ENCODE assay signal across 18 cellular contexts in the genomic region with DNA sequence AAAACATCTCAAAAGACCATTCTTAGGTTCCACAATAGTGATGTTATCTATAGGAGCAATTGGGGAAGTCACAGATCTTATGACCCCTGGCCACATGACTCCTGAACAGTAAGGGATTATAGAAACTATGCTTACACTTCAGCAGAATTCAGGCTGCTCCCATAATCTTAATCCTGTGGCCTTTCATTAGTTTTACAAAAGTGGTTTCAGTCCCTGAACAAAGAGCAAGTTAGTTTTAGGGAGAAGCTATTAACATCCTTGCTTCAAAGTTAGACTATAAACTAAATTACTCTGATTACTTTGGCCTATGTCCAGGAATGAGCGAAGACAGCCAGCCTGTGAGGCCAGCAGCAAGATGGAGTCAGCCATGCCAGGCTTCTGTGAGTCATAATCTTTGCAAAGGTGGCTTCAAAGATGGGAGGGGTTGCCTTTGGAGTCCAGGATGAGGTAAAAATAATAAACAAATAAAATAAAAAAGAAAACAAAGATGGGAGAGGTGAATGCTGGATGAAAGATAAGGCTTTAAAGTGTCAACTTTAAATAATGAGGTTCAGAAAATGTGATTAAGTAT.
DNase-seq lines count a peak whose midpoint lies in the region; ATAC-seq and TF ChIP-seq lines count a peak whose summit lies in the region.
"Had no signal": no experiment of that assay in that cellular context is flagged by ENCODE, and none has a peak within 500 bp of the region (broad histone marks: within the 10 kb centered on the region; RNA-seq: fewer than 3 reads in every experiment).

No MANE protein-coding gene starts in this region.

- DNase-seq in Daoy (ENCODE audit: low read depth): peak; percentile 24
- peak; percentile 82 for DNase-seq in M059J (ENCODE audit: low read depth)
- DNase-seq in choroid plexus epithelial cell (ENCODE audit: low read depth): peak; percentile 18
- no peak for DNase-seq in nephron progenitor cell
- no peak for DNase-seq in HuH-7.5 (ENCODE audit: low spot score)
- no peak for DNase-seq in hepatocyte (ENCODE audit: low spot score)
- DNase-seq: ACHN; CD4-positive, alpha-beta memory T cell; Kasumi-1; MV-4-11; NCI-H1417 treated with DMSO at 0.1 percent for 48 hours; NCI-H2029; NCI-H2171 treated with DMSO at 0.1 percent for 48 hours; NCI-H524 had no signal

- H3K4me1 ChIP-seq in hepatocyte (ENCODE audit: insufficient read depth): peaks cover 22% of the 10 kb centered on the region

- WGBS in hepatocyte (ENCODE audit: low lambda C conversion rate, missing lambda C conversion rate): 50% methylated on average over 1 of the region's 1 CpG

- H3K4me3 ChIP-seq in choroid plexus epithelial cell (ENCODE audit: low read depth, low read length) (no peak overlapping the region), hepatocyte (no peak overlapping the region)
- H3K4me3 ChIP-seq: SK-N-MC had no signal

- no peak for ATAC-seq in HG03571 (IDR thresholded peaks at IDR 0.05; ENCODE audit: unreplicated experiment)
- ATAC-seq: HepG2 had no signal

- H3K27ac ChIP-seq in hepatocyte: no peak overlapping the region
- H3K27ac ChIP-seq: SK-N-MC had no signal

- H3K79me2 ChIP-seq in hepatocyte: no peaks in the 10 kb centered on the region

- H2AFZ ChIP-seq in hepatocyte: no peak overlapping the region

- TF ChIP-seq CTCF in choroid plexus epithelial cell (conservative IDR thresholded peaks at IDR 0.05; ENCODE audit: low read depth, low read length) (no peak), nephron progenitor cell (IDR thresholded peaks at IDR 0.05) (no peak), hepatocyte (IDR thresholded peaks at IDR 0.05; ENCODE audit: poor library complexity) (no peak)

- peak overlapping the region; percentile 96 for H3K27ac Mint-ChIP-seq in nephron progenitor cell
- H3K27ac Mint-ChIP-seq: B cell had no signal

- no peaks in the 10 kb centered on the region for H3K9me2 ChIP-seq in hepatocyte (replicated peaks; ENCODE audit: insufficient read depth)

- no peak overlapping the region for H3K4me2 ChIP-seq in hepatocyte

- H3K4me3 Mint-ChIP-seq in nephron progenitor cell: no peak overlapping the region
- H3K4me3 Mint-ChIP-seq: B cell had no signal

- H3K27me3 ChIP-seq in hepatocyte: no peaks in the 10 kb centered on the region

- H3K9me3 Mint-ChIP-seq in nephron progenitor cell: peaks cover 39% of the 10 kb centered on the region

- H3K36me3 ChIP-seq in hepatocyte (replicated peaks; ENCODE audit: insufficient read depth, low read depth): no peaks in the 10 kb centered on the region

- no peaks in the 10 kb centered on the region for H3K27me3 Mint-ChIP-seq in nephron progenitor cell (ENCODE audit: low read depth, poor library complexity)
- H3K27me3 Mint-ChIP-seq: B cell had no signal

- peaks cover 10% of the 10 kb centered on the region for H3K4me1 Mint-ChIP-seq in nephron progenitor cell
- H3K4me1 Mint-ChIP-seq: CD4-positive, alpha-beta memory T cell had no signal

- H3K36me3 Mint-ChIP-seq in nephron progenitor cell (ENCODE audit: low read depth): peaks cover 7% of the 10 kb centered on the region

- H3K9me3 ChIP-seq in hepatocyte (ENCODE audit: low read depth): no peaks in the 10 kb centered on the region

- no peaks in the 10 kb centered on the region for H4K20me1 ChIP-seq in hepatocyte (ENCODE audit: insufficient read depth, poor library complexity, severe bottlenecking)

Comparison
In these comparisons a context has a peak if more than half of its experiments do, and no peak if none do; other contexts are left out.
1. DNase-seq: peak in Daoy (single experiment), M059J (single experiment) and choroid plexus epithelial cell (single experiment); none in nephron progenitor cell (single experiment), HuH-7.5 (single experiment) and hepatocyte (single experiment).